In genomic region chr1:189787201-189787600, GRCh38 we compare ENCODE assay signal across 24 cellular contexts.
DNase-seq lines count a peak whose midpoint lies in the region; ATAC-seq, FAIRE-seq and TF ChIP-seq lines count a peak whose summit lies in the region.
"Had no signal": no experiment of that assay in that cellular context is flagged by ENCODE, and none has a peak within 500 bp of the region (broad histone marks: within the 10 kb centered on the region; RNA-seq: fewer than 3 reads in every experiment).

No MANE protein-coding gene starts in this region.

- no peaks in the 10 kb centered on the region for H3K9me3 ChIP-seq in cardiac muscle cell (ENCODE audit: low read depth)
- H3K9me3 ChIP-seq in heart left ventricle: peaks cover 0 to 8% (median 0%) of the 10 kb centered on the region in 12 donors
- no peaks in the 10 kb centered on the region for H3K9me3 ChIP-seq in GM12878 (replicated peaks; ENCODE audit: control insufficient read depth, insufficient read depth, low read length)
- H3K9me3 ChIP-seq: ascending aorta, Caco-2, esophagus muscularis mucosa, gastroesophageal sphincter had no signal

- no peak overlapping the region for H3K9ac ChIP-seq in GM12878 (ENCODE audit: control insufficient read depth, insufficient read depth, low read length)
- H3K9ac ChIP-seq: parathyroid adenoma had no signal

- RAD21 ChIA-PET in GM12878 (lab: Charles Lee; ENCODE audit: unreplicated experiment): no interaction called here

- no peak overlapping the region for H2AFZ ChIP-seq in GM12878 (ENCODE audit: control insufficient read depth, low read depth, low read length)
- H2AFZ ChIP-seq: parathyroid adenoma had no signal

- SMC1A ChIA-PET in GM12878 (lab: Charles Lee; ENCODE audit: uncharacterized antibody, unreplicated experiment): no interaction called here

- H3K27me3 ChIP-seq in cardiac muscle cell (no peaks in the 10 kb centered on the region), heart left ventricle (no peaks in the 10 kb centered on the region), GM12878 (replicated peaks in 1 of 2; ENCODE audit: control insufficient read depth in 2 of 2, insufficient read depth in 2 of 2, low read length in 1 of 2) (no peaks in the 10 kb centered on the region)
- H3K27me3 ChIP-seq: ascending aorta, esophagus muscularis mucosa, gastroesophageal sphincter had no signal

- in situ Hi-C loops in GM12878 (cut with MboI) (no loop called here), GM13976 (cut with MboI; ENCODE audit: low sequenced_read_pairs, unreplicated experiment) (no loop called here)

- H3K27ac ChIP-seq in cardiac muscle cell (no peak overlapping the region), heart left ventricle (no peak overlapping the region), GM12878 (ENCODE audit: control insufficient read depth, insufficient read depth) (no peak overlapping the region)
- H3K27ac ChIP-seq: ascending aorta, esophagus muscularis mucosa, gastroesophageal sphincter, parathyroid adenoma, SK-N-MC had no signal

- TF ChIP-seq POLR2A in heart left ventricle (IDR thresholded peaks at IDR 0.05) (no peak), GM12878 (IDR thresholded peaks at IDR 0.05; ENCODE audit: low read depth, low read length) (no peak)

- H3K4me2 ChIP-seq in GM12878 (ENCODE audit: control insufficient read depth, insufficient read depth): no peak overlapping the region

- no peaks in the 10 kb centered on the region for H3K36me3 ChIP-seq in cardiac muscle cell
- no peaks in the 10 kb centered on the region for H3K36me3 ChIP-seq in heart left ventricle
- H3K36me3 ChIP-seq in GM12878 (ENCODE audit: control insufficient read depth in 2 of 2, insufficient read depth in 2 of 2, low read length in 1 of 2): no peaks in the 10 kb centered on the region
- H3K36me3 ChIP-seq: ascending aorta, esophagus muscularis mucosa, gastroesophageal sphincter had no signal

- FAIRE-seq in GM12878 (lab: Jason Lieb, UNC): no peak
- FAIRE-seq: urothelium cell line had no signal

- H3K4me1 ChIP-seq in cardiac muscle cell (ENCODE audit: low read depth): no peaks in the 10 kb centered on the region
- no peaks in the 10 kb centered on the region for H3K4me1 ChIP-seq in heart left ventricle
- H3K4me1 ChIP-seq in GM12878 (ENCODE audit: control insufficient read depth, insufficient read depth, low read length): no peaks in the 10 kb centered on the region
- H3K4me1 ChIP-seq: ascending aorta, Caco-2, esophagus muscularis mucosa, gastroesophageal sphincter, parathyroid adenoma had no signal

- POLR2A ChIA-PET in GM12878 (lab: Charles Lee): no interaction called here

- 60 to 67% (median 63%) methylated on average over 9 of the region's 9 CpGs for WGBS in heart left ventricle, 4 donors
- WGBS in GM12878 (ENCODE audit: insufficient coverage, insufficient replicate concordance, low lambda C conversion rate, missing lambda C conversion rate): 56% methylated on average over 9 of the region's 9 CpGs

- no peak for TF ChIP-seq CTCF in cardiac muscle cell (IDR thresholded peaks at IDR 0.05; ENCODE audit: low read depth, low read length)
- TF ChIP-seq CTCF in heart left ventricle (IDR thresholded peaks at IDR 0.05): no peak
- no peak for TF ChIP-seq CTCF in GM12878 (IDR thresholded peaks at IDR 0.05 in 2 of 3, conservative IDR thresholded peaks at IDR 0.05 in 1 of 3; ENCODE audit: control insufficient read depth in 2 of 3, extremely low read depth in 1 of 3, insufficient read depth in 1 of 3, low read depth in 3 of 3, low read length in 3 of 3)
- TF ChIP-seq CTCF in GM13976 (IDR thresholded peaks at IDR 0.05; ENCODE audit: borderline replicate concordance, control extremely low read depth, extremely low read depth, insufficient read depth, missing control alignments): no peak

- no peaks in the 10 kb centered on the region for H3K79me2 ChIP-seq in GM12878 (ENCODE audit: control insufficient read depth, insufficient read depth, low read length)
- H3K79me2 ChIP-seq: parathyroid adenoma had no signal

- TF ChIP-seq RAD21 in GM12878 (IDR thresholded peaks at IDR 0.05; ENCODE audit: insufficient read depth, low read depth, low read length): no peak

- TF ChIP-seq EP300 in GM12878 (IDR thresholded peaks at IDR 0.05; ENCODE audit: borderline replicate concordance in 1 of 2, control insufficient read depth in 1 of 2, low read depth in 2 of 2, low read length in 2 of 2): no peak

- H4K20me1 ChIP-seq in GM12878 (ENCODE audit: control insufficient read depth, insufficient read depth): no peaks in the 10 kb centered on the region

- ATAC-seq in heart left ventricle (no peak), GM12878 (no peak), HG02571 (IDR thresholded peaks at IDR 0.05; ENCODE audit: unreplicated experiment) (no peak)
- ATAC-seq: gastroesophageal sphincter; naive thymus-derived CD8-positive, alpha-beta T cell; Panc1; T-helper 17 cell had no signal

- DNase-seq in cardiac muscle cell (ENCODE audit: low read depth in 1 of 2, low spot score in 1 of 2) (peak; percentile 16 to 28), heart left ventricle (no peak), GM12878 (ENCODE audit: low read depth, low spot score) (no peak), left kidney (ENCODE audit: low read depth, low spot score) (peak; percentile 63), superior temporal gyrus (ENCODE audit: extremely low spot score) (peak; percentile 47), GM13976 (ENCODE audit: low spot score) (no peak), cortex of kidney (lab: John Stamatoyannopoulos, UW) (no peak)
- DNase-seq: activated CD4-positive, alpha-beta T cell treated with anti-CD3 and anti-CD28 coated beads, Interleukin-2, amount 10 ng/mL, durations not matched to agents 7 days and 5 days; effector memory CD4-positive, alpha-beta T cell; Karpas-422; mesenchymal stem cell; naive thymus-derived CD8-positive, alpha-beta T cell; NCI-H187 treated with DMSO at 0.1 percent for 48 hours; NCI-H446 treated with DMSO at 0.1 percent for 48 hours; T-helper 17 cell had no signal

- no TSS peak for BruUV-seq in GM12878 (replicated peaks; lab: Mats Ljungman, UMichigan)

- H3K4me3 ChIP-seq in cardiac muscle cell (no peak overlapping the region), heart left ventricle (no peak overlapping the region), GM12878 (no peak overlapping the region)
- H3K4me3 ChIP-seq: ascending aorta, esophagus muscularis mucosa, gastroesophageal sphincter, SK-N-MC had no signal

- CTCF ChIA-PET in GM12878 (lab: Yijun Ruan, JAX): no interaction called here

- intact Hi-C loops in heart left ventricle (cut with DNase I): no loop called here
- intact Hi-C loops in GM12878 (cut with micrococcal nuclease; ENCODE audit: unreplicated experiment): no loop called here

TF ChIP-seq in GM12878, 131 proteins besides CTCF, POLR2A, EP300 and RAD21:
- TF ChIP-seq NFXL1 (IDR thresholded peaks at IDR 0.05; ENCODE audit: borderline replicate concordance) (no peak), BMI1 (IDR thresholded peaks at IDR 0.05; ENCODE audit: borderline replicate concordance) (peak; percentile 70)

Comparison
In these comparisons a context has a peak if more than half of its experiments do, and no peak if none do; other contexts are left out.
1. DNase-seq: peak in cardiac muscle cell (2 of 2), left kidney (single experiment) and superior temporal gyrus (single experiment); none in heart left ventricle (0 of 5), GM12878 (single experiment), GM13976 (single experiment) and cortex of kidney (single experiment).